Comparison of ENCODE assay signal across 10 cellular contexts in the genomic region with DNA sequence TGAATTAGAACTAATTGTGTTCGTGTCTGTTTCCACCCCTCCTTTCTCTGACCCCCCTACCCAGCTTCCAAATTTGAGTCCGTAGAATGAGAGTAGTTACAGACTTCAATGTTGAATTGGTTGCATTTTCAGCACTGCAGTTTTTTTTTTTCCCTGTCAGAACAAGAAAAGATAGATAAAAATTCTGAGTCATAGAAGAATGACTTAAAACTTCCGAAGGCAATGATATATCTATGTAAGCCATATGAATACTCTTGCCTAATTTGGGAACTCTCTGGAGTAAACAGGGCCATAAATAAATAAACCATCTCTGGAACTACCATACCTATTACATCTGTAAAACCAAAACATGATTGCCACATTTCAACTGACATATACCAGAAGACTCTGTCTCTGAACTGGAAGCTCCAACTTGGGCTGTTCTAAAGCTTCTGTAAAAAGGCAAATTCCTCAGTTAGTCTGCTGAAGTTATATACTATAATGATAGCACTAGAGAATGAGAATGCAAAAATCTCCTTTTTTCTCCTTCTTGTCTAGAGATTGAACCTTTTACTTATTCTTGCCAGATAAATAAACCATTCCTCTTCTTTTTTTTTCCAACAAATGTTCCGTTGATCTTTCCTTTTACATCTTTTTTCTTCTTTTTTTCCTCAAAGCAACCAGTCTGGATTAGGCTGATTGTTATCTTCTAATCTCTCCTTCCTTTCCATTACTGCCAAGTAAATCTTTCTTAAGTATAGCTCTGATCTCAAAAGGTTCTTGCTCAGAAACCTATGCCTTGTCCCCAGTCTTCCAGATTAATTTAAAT. TPM values are rescaled to one million over a fixed set of nuclear protein-coding genes. Genes with fewer than 3 reads are reported as not detected.
DNase-seq lines count a peak whose midpoint lies in the region; ATAC-seq, FAIRE-seq and TF ChIP-seq lines count a peak whose summit lies in the region.
"Had no signal": no experiment of that assay in that cellular context is flagged by ENCODE, and none has a peak within 500 bp of the region (broad histone marks: within the 10 kb centered on the region; RNA-seq: fewer than 3 reads in every experiment).

No MANE protein-coding gene starts in this region.

- ATAC-seq in central memory CD8-positive, alpha-beta T cell (replicated peaks; ENCODE audit: extremely low read depth, poor library complexity, severe bottlenecking): no peak
- ATAC-seq in omental fat pad (ENCODE audit: low FRiP score): peak; percentile 82

- CTCF ChIA-PET in CD8-positive, alpha-beta memory T cell (lab: Charles Lee): interaction anchor here (1.2 to 1.3 kb wide), 2 partner anchors 15 to 81 kb away, joined by 3 to 6 read pairs; no protein-coding TSS in a partner anchor

- no peak for TF ChIP-seq CTCF in omental fat pad (IDR thresholded peaks at IDR 0.05)

- no peaks in the 10 kb centered on the region for H3K4me1 ChIP-seq in CD8-positive, alpha-beta memory T cell (ENCODE audit: insufficient read depth, low read length)

- no peaks in the 10 kb centered on the region for H3K9me3 Mint-ChIP-seq in CD8-positive, alpha-beta memory T cell
- no peaks in the 10 kb centered on the region for H3K9me3 Mint-ChIP-seq in central memory CD8-positive, alpha-beta T cell

- DNase-seq in CD8-positive, alpha-beta memory T cell: no peak
- DNase-seq in M059J (ENCODE audit: low read depth) (peak; percentile 56), omental fat pad (ENCODE audit: low spot score) (no peak), head of caudate nucleus (no peak), NCI-H2196 (lab: John Stamatoyannopoulos, UW; ENCODE audit: unreplicated experiment) (no peak), frontal cortex (ENCODE audit: low spot score in 2 of 2) (no peak)
- no peak for DNase-seq in central memory CD8-positive, alpha-beta T cell (ENCODE audit: low spot score in 2 of 2)
- no peak for DNase-seq in activated CD4-positive, CD25-positive, alpha-beta regulatory T cell treated with anti-CD3 and anti-CD28 coated beads, Interleukin-2, amount 50 U/mL, for 72 hours
- DNase-seq: esophagus squamous epithelium, NCI-H748 treated with DMSO at 0.1 percent for 48 hours had no signal

- H3K36me3 Mint-ChIP-seq in CD8-positive, alpha-beta memory T cell: peaks cover 0 to 7% (median 5%) of the 10 kb centered on the region in 3 donors
- H3K36me3 Mint-ChIP-seq in central memory CD8-positive, alpha-beta T cell (ENCODE audit: insufficient read depth): peaks cover 5% of the 10 kb centered on the region

- FAIRE-seq in frontal cortex (lab: Jason Lieb, UNC): no peak

- no peaks in the 10 kb centered on the region for H3K27me3 ChIP-seq in CD8-positive, alpha-beta memory T cell (ENCODE audit: insufficient read depth, low read length, poor library complexity, severe bottlenecking)
- H3K27me3 ChIP-seq: esophagus squamous epithelium had no signal

- H3K27ac ChIP-seq in CD8-positive, alpha-beta memory T cell (ENCODE audit: low read depth, low read length): peak overlapping the region; percentile 68

- intact Hi-C loops in head of caudate nucleus (cut with DNase I): no loop called here

- no peak overlapping the region for H3K4me3 ChIP-seq in CD8-positive, alpha-beta memory T cell (ENCODE audit: low read length)
- H3K4me3 ChIP-seq: esophagus squamous epithelium had no signal

- POLR2A ChIA-PET in CD8-positive, alpha-beta memory T cell (lab: Charles Lee): interaction anchor here (0.6 kb wide), 1 partner anchor 926 kb away, joined by 8 read pairs; no protein-coding TSS in a partner anchor

- peak overlapping the region in 1 of 7 donors; percentile 2 for H3K4me3 Mint-ChIP-seq in CD8-positive, alpha-beta memory T cell
- H3K4me3 Mint-ChIP-seq in central memory CD8-positive, alpha-beta T cell: no peak overlapping the region

- H3K4me1 Mint-ChIP-seq in CD8-positive, alpha-beta memory T cell: peaks cover 33 to 44% (median 37%) of the 10 kb centered on the region in 3 donors
- H3K4me1 Mint-ChIP-seq in central memory CD8-positive, alpha-beta T cell: peaks cover 31% of the 10 kb centered on the region

- no peaks in the 10 kb centered on the region for H3K36me3 ChIP-seq in CD8-positive, alpha-beta memory T cell (ENCODE audit: insufficient read depth, low read length)
- H3K36me3 ChIP-seq: esophagus squamous epithelium had no signal

- H3K27ac Mint-ChIP-seq in CD8-positive, alpha-beta memory T cell: peak overlapping the region in 6 of 8 donors; percentile 0 to 79 (median 22)
- H3K27ac Mint-ChIP-seq in central memory CD8-positive, alpha-beta T cell (ENCODE audit: low read depth): peak overlapping the region; percentile 7

- H3K9me3 ChIP-seq in CD8-positive, alpha-beta memory T cell (ENCODE audit: low read length): no peaks in the 10 kb centered on the region
- H3K9me3 ChIP-seq: esophagus squamous epithelium had no signal

- no peaks in the 10 kb centered on the region for H3K27me3 Mint-ChIP-seq in CD8-positive, alpha-beta memory T cell
- H3K27me3 Mint-ChIP-seq in central memory CD8-positive, alpha-beta T cell: no peaks in the 10 kb centered on the region

RNA-seq across cellular contexts. Expression of gene VCL, which starts 23.5 kb away (rescaled TPM):
- total RNA-seq in CD8-positive, alpha-beta memory T cell: 10 to 100 TPM; 30.6 to 31.2 TPM
- 43.7 TPM for polyA plus RNA-seq in CD8-positive, alpha-beta memory T cell
- 89.3 and 159 TPM in 2 replicates for total RNA-seq in M059J (2014; rRNA removed; shearing (Covaris generic))
- total RNA-seq in omental fat pad (100 to 1,000 TPM in 1 of 4 donors, 10 to 100 TPM in 3; 69.1 to 109 (median 90.1) TPM), frontal cortex (11.4 TPM)
